Comparison of ENCODE assay signal across 9 cellular contexts in the genomic region with DNA sequence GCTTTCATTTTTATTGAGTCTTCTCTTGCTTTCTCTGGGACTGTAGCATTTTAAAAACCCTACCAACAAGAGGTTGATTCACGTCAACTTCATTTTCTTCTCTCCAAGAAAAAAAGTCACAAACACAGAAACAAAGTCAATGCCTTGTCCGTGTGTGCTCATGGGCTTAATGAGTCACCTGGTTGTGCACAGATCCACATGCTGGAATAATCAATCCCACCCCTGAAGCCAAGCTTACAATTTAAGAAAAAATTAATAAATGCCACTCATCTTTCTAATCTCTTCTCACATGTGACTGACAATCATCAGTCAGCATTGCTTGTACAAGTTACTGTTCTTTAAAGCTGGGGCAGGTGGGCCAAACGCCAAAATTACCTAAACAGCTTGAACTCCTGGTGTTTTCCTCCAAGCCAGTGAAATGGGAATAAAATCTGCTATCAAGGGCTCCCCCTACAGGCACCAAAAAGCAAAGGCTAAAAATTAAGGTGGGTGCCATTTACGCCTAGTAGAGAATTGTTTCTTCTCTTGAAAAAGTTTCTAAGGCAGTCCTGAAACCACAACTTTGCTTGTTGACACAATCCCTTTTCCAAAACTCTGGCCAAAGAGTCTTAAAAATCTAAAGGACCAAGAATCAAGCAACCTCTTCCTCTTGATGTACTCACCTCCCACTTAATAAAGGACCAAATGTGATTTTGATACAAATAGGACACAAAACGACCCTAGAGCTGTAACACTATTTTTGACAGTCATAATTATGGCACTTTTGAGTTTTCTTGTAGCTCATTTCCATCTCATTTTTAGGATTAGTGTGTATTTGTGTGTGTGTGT. TPM values are rescaled to one million over a fixed set of nuclear protein-coding genes. Genes with fewer than 3 reads are reported as not detected.
A peak's percentile ranks its signal among the peaks of the same experiment; 100 is the strongest.
DNase-seq lines count a peak whose midpoint lies in the region; ATAC-seq, FAIRE-seq and TF ChIP-seq lines count a peak whose summit lies in the region.
"Had no signal": no experiment of that assay in that cellular context is flagged by ENCODE, and none has a peak within 500 bp of the region (broad histone marks: within the 10 kb centered on the region; RNA-seq: fewer than 3 reads in every experiment).

No MANE protein-coding gene starts in this region.

- H3K4me1 ChIP-seq in left lung: peaks cover 0 to 22% of the 10 kb centered on the region in 2 donors

- in situ Hi-C loops in brain microvascular endothelial cell (cut with HindIII; ENCODE audit: low pct_ligation_motif_present, low sequenced_read_pairs): loop anchor here (25.0 kb wide), 1 partner anchor 189 kb away; no protein-coding TSS in a partner anchor

- H3K27ac ChIP-seq in C4-2B: no peak overlapping the region
- H3K27ac ChIP-seq in brain microvascular endothelial cell: no peak overlapping the region
- H3K27ac ChIP-seq in left lung: no peak overlapping the region

- ATAC-seq in left lung (peak; percentile 88), GM18873 (IDR thresholded peaks at IDR 0.05; ENCODE audit: low FRiP score, unreplicated experiment) (no peak)

- no peak for TF ChIP-seq POLR2A in GM12891 (IDR thresholded peaks at IDR 0.05; ENCODE audit: low read depth, low read length)

- H3K36me3 ChIP-seq in brain microvascular endothelial cell (replicated peaks) (no peaks in the 10 kb centered on the region), left lung (peaks cover 0 to 15% of the 10 kb centered on the region in 2 donors)

- intact Hi-C loops in left lung (cut with DNase I): loop anchor here in 1 of 2 donors (5.0 kb wide), 1 partner anchor 189 kb away; no protein-coding TSS in a partner anchor

- TF ChIP-seq CTCF in C4-2B (conservative IDR thresholded peaks at IDR 0.05) (peak; percentile 95), GM12873 (IDR thresholded peaks at IDR 0.05; ENCODE audit: insufficient read depth, low read depth, low read length, missing control alignments) (peak; percentile 75), brain microvascular endothelial cell (IDR thresholded peaks at IDR 0.05; ENCODE audit: low read depth, low read length, missing control alignments) (peak; percentile 82), left lung (IDR thresholded peaks at IDR 0.05) (peak; percentile 56 to 69)

- DNase-seq in NCI-H2227 (lab: John Stamatoyannopoulos, UW; ENCODE audit: unreplicated experiment) (peak; percentile 36), brain microvascular endothelial cell (peak; percentile 22), left lung (no peak), GM12891 (ENCODE audit: insufficient read length, low spot score) (no peak), GM19240 (ENCODE audit: insufficient read length, low spot score) (no peak)

- H3K27me3 ChIP-seq in brain microvascular endothelial cell (replicated peaks) (no peaks in the 10 kb centered on the region), left lung (no peaks in the 10 kb centered on the region)

- no peak for FAIRE-seq in GM12891 (lab: Jason Lieb, UNC)
- FAIRE-seq: islet of Langerhans had no signal

- no peaks in the 10 kb centered on the region for H3K9me3 ChIP-seq in left lung

- no peak overlapping the region for H3K4me3 ChIP-seq in brain microvascular endothelial cell (ENCODE audit: low read depth, low read length)
- no peak overlapping the region for H3K4me3 ChIP-seq in left lung

TF ChIP-seq in GM12891, 5 proteins besides CTCF, POLR2A, EP300 and RAD21:
- no peak for TF ChIP-seq POLR2AphosphoS5 (IDR thresholded peaks at IDR 0.05; ENCODE audit: low read depth, low read length)
- TF ChIP-seq PAX5 (IDR thresholded peaks at IDR 0.05; ENCODE audit: insufficient read depth, low read length, severe bottlenecking): no peak
- TF ChIP-seq SPI1 (IDR thresholded peaks at IDR 0.05; ENCODE audit: low read depth, low read length): no peak
- TF ChIP-seq POU2F2 (IDR thresholded peaks at IDR 0.05; ENCODE audit: low read depth, low read length): no peak
- TF ChIP-seq TAF1 (IDR thresholded peaks at IDR 0.05; ENCODE audit: low read depth, low read length): no peak

RNA-seq across cellular contexts. Expression of gene TRMO, which starts 21.3 kb away (rescaled TPM):
- 10 to 100 TPM; 13.6 to 16.5 TPM for total RNA-seq in left lung
- polyA plus RNA-seq in GM12891 (2012; ENCODE audit: low read depth, missing spikeins): 9.2 TPM

RNA-seq across cellular contexts. Expression of gene HEMGN, which starts 37.0 kb away (rescaled TPM):
- total RNA-seq in left lung: under 1 TPM; 0.15 to 0.16 TPM
- polyA plus RNA-seq in GM12891 (2012; ENCODE audit: low read depth, missing spikeins): 0.06 TPM

RNA-seq across cellular contexts. Expression of gene FOXE1, which starts 47.9 kb away (rescaled TPM):
- total RNA-seq in left lung: not detected
- polyA plus RNA-seq in GM12891 (2012; ENCODE audit: low read depth, missing spikeins): not detected

Comparison
In these comparisons a context has a peak if more than half of its experiments do, and no peak if none do; other contexts are left out.
1. DNase-seq: peak in NCI-H2227 (single experiment) and brain microvascular endothelial cell (single experiment); none in left lung (0 of 2), GM12891 (single experiment) and GM19240 (single experiment).
2. Peak in every context shown above with its lines, with median percentiles within 50 percentile points of each other: CTCF ChIP-seq.